11 cellular contexts compared by ENCODE assay signal in the genomic region with DNA sequence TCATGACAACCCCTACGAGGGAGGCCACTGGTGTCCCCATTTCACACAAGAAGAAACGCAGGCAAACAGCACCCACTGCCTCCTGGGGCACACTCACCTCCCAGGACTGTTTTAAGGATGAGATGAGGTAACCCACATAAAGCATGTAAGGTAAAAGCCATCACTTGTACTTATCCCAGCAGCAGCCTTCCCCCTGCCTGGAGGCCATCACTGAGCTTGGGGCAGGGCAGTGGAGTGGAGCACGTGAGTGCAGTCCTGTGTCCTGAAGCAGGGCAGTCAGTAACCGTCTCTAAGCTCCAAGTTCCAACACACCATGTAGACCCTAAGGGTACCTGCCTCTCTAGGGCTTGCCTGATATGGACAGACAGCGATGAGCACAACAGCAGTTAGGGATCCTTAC. TPM values are rescaled to one million over a fixed set of nuclear protein-coding genes. Genes with fewer than 3 reads are reported as not detected.
DNase-seq lines count a peak whose midpoint lies in the region; ATAC-seq, FAIRE-seq and TF ChIP-seq lines count a peak whose summit lies in the region.
"Had no signal": no experiment of that assay in that cellular context is flagged by ENCODE, and none has a peak within 500 bp of the region (broad histone marks: within the 10 kb centered on the region; RNA-seq: fewer than 3 reads in every experiment).

No MANE protein-coding gene starts in this region.

- peak overlapping the region; percentile 99 for H3K4me3 ChIP-seq in BLaER1
- H3K4me3 ChIP-seq in HCT116 (replicated peaks in 1 of 2; ENCODE audit: low read depth in 1 of 2, low read length in 2 of 2): peak overlapping the region; percentile 66 to 72
- no peak overlapping the region for H3K4me3 ChIP-seq in keratinocyte (ENCODE audit: control insufficient read depth in 2 of 3, extremely low read depth in 1 of 3, insufficient read depth in 2 of 3, low read depth in 1 of 3, low read length in 3 of 3)
- no peak overlapping the region for H3K4me3 ChIP-seq in heart left ventricle

- H3K27ac ChIP-seq in BLaER1 (peak overlapping the region; percentile 97), HCT116 (ENCODE audit: low read depth, low read length) (no peak overlapping the region), keratinocyte (ENCODE audit: control insufficient read depth, insufficient read depth, low read length) (no peak overlapping the region), heart left ventricle (no peak overlapping the region)
- H3K27ac ChIP-seq: ascending aorta had no signal

- DNase-seq in HCT116 (ENCODE audit: low read depth, low spot score) (no peak), keratinocyte (ENCODE audit: low read depth, low spot score) (no peak), heart left ventricle (no peak), retina (no peak), NCI-H345 treated with DMSO at 0.1 percent for 48 hours (lab: John Stamatoyannopoulos, UW; ENCODE audit: unreplicated experiment) (no peak)
- no peak for DNase-seq in activated CD8-positive, alpha-beta T cell treated with anti-CD3 and anti-CD28 coated beads, Interleukin-2, amount 10 ng/mL, durations not matched to agents 7 days and 5 days
- DNase-seq: kidney; stimulated activated CD4-positive, alpha-beta T cell treated with anti-CD3 and anti-CD28 coated beads, Interleukin-2, amount 100 ng/mL, for 24 hours had no signal

- ATAC-seq in HCT116: no peak
- ATAC-seq in activated CD8-positive, alpha-beta T cell treated with anti-CD3 and anti-CD28 coated beads, Interleukin-2, amount 10 ng/mL, durations not matched to agents 7 days and 5 days: no peak
- ATAC-seq in GM19395 (IDR thresholded peaks at IDR 0.05; ENCODE audit: unreplicated experiment): no peak
- no peak for ATAC-seq in heart left ventricle

- H4K20me1 ChIP-seq in BLaER1 (peaks cover 55% of the 10 kb centered on the region), HCT116 (ENCODE audit: insufficient read depth) (peaks cover 8% of the 10 kb centered on the region; the same call in 1 of the 2 replicates), keratinocyte (ENCODE audit: control insufficient read depth, extremely low read depth, insufficient read depth, low read length) (no peaks in the 10 kb centered on the region)

- RAD21 ChIA-PET in HCT116 (lab: Charles Lee; ENCODE audit: low non-redundant PET in 1 of 2, low total read pairs in 2 of 2, uncharacterized antibody in 2 of 2, unreplicated experiment in 2 of 2): no interaction called here

- peak overlapping the region; percentile 78 for H3K4me3 Mint-ChIP-seq in activated CD8-positive, alpha-beta T cell treated with anti-CD3 and anti-CD28 coated beads, Interleukin-2, amount 10 ng/mL, durations not matched to agents 7 days and 5 days

- H3K27me3 Mint-ChIP-seq in activated CD8-positive, alpha-beta T cell treated with anti-CD3 and anti-CD28 coated beads, Interleukin-2, amount 10 ng/mL, durations not matched to agents 7 days and 5 days (ENCODE audit: low read depth): no peaks in the 10 kb centered on the region

- H3K9me3 ChIP-seq in BLaER1 (no peaks in the 10 kb centered on the region), HCT116 (ENCODE audit: control insufficient read depth in 1 of 2, insufficient read depth in 1 of 2, low read depth in 1 of 2, low read length in 2 of 2) (no peaks in the 10 kb centered on the region), keratinocyte (ENCODE audit: control insufficient read depth, low read depth, low read length) (no peaks in the 10 kb centered on the region), heart left ventricle (no peaks in the 10 kb centered on the region)
- H3K9me3 ChIP-seq: ascending aorta had no signal

- H3K9ac ChIP-seq in BLaER1 (peak overlapping the region; percentile 99), HCT116 (ENCODE audit: low read length) (peak overlapping the region; percentile 90; the same call in 1 of the 2 replicates), keratinocyte (ENCODE audit: control insufficient read depth, extremely low read depth, insufficient read depth, low read length) (no peak overlapping the region)

- peaks cover 29% of the 10 kb centered on the region for H3K36me3 Mint-ChIP-seq in activated CD8-positive, alpha-beta T cell treated with anti-CD3 and anti-CD28 coated beads, Interleukin-2, amount 10 ng/mL, durations not matched to agents 7 days and 5 days (ENCODE audit: low read depth)

- peaks cover 33% of the 10 kb centered on the region for H3K4me1 Mint-ChIP-seq in activated CD8-positive, alpha-beta T cell treated with anti-CD3 and anti-CD28 coated beads, Interleukin-2, amount 10 ng/mL, durations not matched to agents 7 days and 5 days (ENCODE audit: low read depth)

- peak overlapping the region; percentile 69 for H3K27ac Mint-ChIP-seq in activated CD8-positive, alpha-beta T cell treated with anti-CD3 and anti-CD28 coated beads, Interleukin-2, amount 10 ng/mL, durations not matched to agents 7 days and 5 days

- intact Hi-C loops in HCT116 (cut with micrococcal nuclease): loop anchor here (5.0 kb wide), 1 partner anchor 237 kb away; no protein-coding TSS in a partner anchor
- intact Hi-C loops in heart left ventricle (cut with DNase I): no loop called here

- CTCF ChIA-PET in HCT116 (lab: Charles Lee): no interaction called here
- CTCF ChIA-PET in activated CD8-positive, alpha-beta T cell treated with anti-CD3 and anti-CD28 coated beads, Interleukin-2, amount 10 ng/mL, durations not matched to agents 7 days and 5 days (lab: Charles Lee): no interaction called here

- H3K4me1 ChIP-seq in BLaER1 (peaks cover 42% of the 10 kb centered on the region), HCT116 (ENCODE audit: control insufficient read depth in 1 of 2, insufficient read depth in 2 of 2, low read length in 2 of 2) (peaks cover 8 to 19% of the 10 kb centered on the region in 2 experiments), keratinocyte (ENCODE audit: control insufficient read depth, extremely low read depth, insufficient read depth, low read length) (no peaks in the 10 kb centered on the region), heart left ventricle (peaks cover 0 to 20% (median 9%) of the 10 kb centered on the region in 12 donors)

- no peaks in the 10 kb centered on the region for H3K9me3 Mint-ChIP-seq in activated CD8-positive, alpha-beta T cell treated with anti-CD3 and anti-CD28 coated beads, Interleukin-2, amount 10 ng/mL, durations not matched to agents 7 days and 5 days (ENCODE audit: insufficient read depth)

- H3K79me2 ChIP-seq in HCT116 (ENCODE audit: insufficient read depth, low read length): peaks cover 73% of the 10 kb centered on the region
- peaks cover 49% of the 10 kb centered on the region for H3K79me2 ChIP-seq in keratinocyte (ENCODE audit: control insufficient read depth, insufficient read depth, low read length)

- dilution Hi-C loops in keratinocyte (cut with MboI; ENCODE audit: extremely low pct_ligation_motif_present, low sequenced_read_pairs): no loop called here

- H2AFZ ChIP-seq in HCT116 (ENCODE audit: low read depth, low read length, poor library complexity, severe bottlenecking) (no peak overlapping the region), keratinocyte (ENCODE audit: control insufficient read depth, low read length) (no peak overlapping the region)

- H3K4me2 ChIP-seq in BLaER1 (peak overlapping the region; percentile 92), HCT116 (ENCODE audit: low read length) (peak overlapping the region; percentile 87), keratinocyte (ENCODE audit: control insufficient read depth, extremely low read depth, insufficient read depth, low read depth, low read length) (peak overlapping the region; percentile 27)

- no peak for TF ChIP-seq CTCF in HCT116 (IDR thresholded peaks at IDR 0.05 in 2 of 3, conservative IDR thresholded peaks at IDR 0.05 in 1 of 3; ENCODE audit: borderline replicate concordance in 1 of 3, insufficient read depth in 1 of 3, low read depth in 2 of 3, low read length in 2 of 3)
- TF ChIP-seq CTCF in keratinocyte (optimal IDR thresholded peaks at IDR 0.05 in 1 of 3, IDR thresholded peaks at IDR 0.05 in 1 of 3, conservative IDR thresholded peaks at IDR 0.05 in 1 of 3; ENCODE audit: extremely low read depth in 1 of 3, insufficient read depth in 2 of 3, low read length in 3 of 3): no peak
- no peak for TF ChIP-seq CTCF in heart left ventricle (IDR thresholded peaks at IDR 0.05)

- no peaks in the 10 kb centered on the region for H3K9me2 ChIP-seq in HCT116 (ENCODE audit: insufficient read depth)

- TF ChIP-seq RAD21 in HCT116 (IDR thresholded peaks at IDR 0.05; ENCODE audit: low read depth): no peak

- H3K9me1 ChIP-seq in keratinocyte (ENCODE audit: control insufficient read depth, extremely low read depth, insufficient read depth, low read length): peaks cover 3% of the 10 kb centered on the region

- H3K27me3 ChIP-seq in BLaER1 (no peaks in the 10 kb centered on the region), HCT116 (ENCODE audit: insufficient read depth, low read length) (no peaks in the 10 kb centered on the region), keratinocyte (ENCODE audit: control insufficient read depth, extremely low read depth, insufficient read depth, low read length) (no peaks in the 10 kb centered on the region), heart left ventricle (no peaks in the 10 kb centered on the region)
- H3K27me3 ChIP-seq: ascending aorta had no signal

- TF ChIP-seq POLR2A in HCT116 (IDR thresholded peaks at IDR 0.05; ENCODE audit: borderline replicate concordance, extremely low read depth, insufficient read depth, insufficient read length): no peak
- no peak for TF ChIP-seq POLR2A in heart left ventricle (IDR thresholded peaks at IDR 0.05)

- FAIRE-seq in keratinocyte (lab: Jason Lieb, UNC): no peak
- FAIRE-seq: kidney had no signal

- 69 to 82% (median 71%) methylated on average over 5 of the region's 5 CpGs for WGBS in heart left ventricle, 4 donors

- H3K36me3 ChIP-seq in BLaER1: peaks cover 39% of the 10 kb centered on the region
- H3K36me3 ChIP-seq in HCT116 (ENCODE audit: control insufficient read depth in 1 of 2, insufficient read depth in 2 of 2, low read length in 2 of 2): peaks cover 0 to 10% of the 10 kb centered on the region in 2 experiments; a peak in 1 of 4 replicates
- peaks cover 1 to 7% of the 10 kb centered on the region in 2 experiments for H3K36me3 ChIP-seq in keratinocyte (ENCODE audit: control insufficient read depth in 2 of 2, extremely low read depth in 1 of 2, insufficient read depth in 2 of 2, low read length in 2 of 2)
- peaks cover 0 to 2% (median 0%) of the 10 kb centered on the region in 9 donors for H3K36me3 ChIP-seq in heart left ventricle
- H3K36me3 ChIP-seq: ascending aorta had no signal

- POLR2A ChIA-PET in HCT116 (lab: Charles Lee): no interaction called here
- POLR2A ChIA-PET in activated CD8-positive, alpha-beta T cell treated with anti-CD3 and anti-CD28 coated beads, Interleukin-2, amount 10 ng/mL, durations not matched to agents 7 days and 5 days (lab: Charles Lee): no interaction called here

- BruUV-seq in HCT116 (replicated peaks; lab: Mats Ljungman, UMichigan): TSS peak; percentile 88

RNA-seq across cellular contexts. Expression of a gene that starts 1.7 kb away (rescaled TPM):
- 128 TPM for total RNA-seq in HCT116 (2021; ENCODE audit: unreplicated experiment)
- polyA plus RNA-seq in HCT116 (2012): 58.0 and 71.0 TPM in 2 replicates
- 100 to 1,000 TPM; 200 to 202 TPM for total RNA-seq in activated CD8-positive, alpha-beta T cell treated with anti-CD3 and anti-CD28 coated beads, Interleukin-2, amount 10 ng/mL, durations not matched to agents 7 days and 5 days
- 12.1 to 18.0 TPM (median 14.8 TPM) in 3 replicates for polyA plus RNA-seq in keratinocyte
- polyA plus RNA-seq in keratinocyte (2011; ENCODE audit: low read depth): 5.5 TPM
- polyA plus RNA-seq in keratinocyte (2011; cell fraction: cytosol; rRNA removed): 4.0 and 5.0 TPM in 2 replicates
- 50.3 and 60.6 TPM in 2 replicates for polyA plus RNA-seq in keratinocyte (2011; cell fraction: nucleus; rRNA removed)
- 10.1 and 17.6 TPM in 2 replicates for polyA plus RNA-seq in keratinocyte (2012; ENCODE audit: low replicate concordance)
- 38.2 to 87.6 TPM (median 64.3 TPM) in 3 replicates for polyA minus RNA-seq in keratinocyte
- polyA minus RNA-seq in keratinocyte (2011; cell fraction: cytosol; rRNA and poly(A)+ RNA removed): 20.1 TPM
- polyA minus RNA-seq in keratinocyte (2011; cell fraction: nucleus; rRNA and poly(A)+ RNA removed): 53.7 and 55.0 TPM in 2 replicates
- 10 to 100 TPM in 4 of 9 donors, 1 to 10 TPM in 5; 5.3 to 18.6 (median 9.8) TPM for total RNA-seq in heart left ventricle
- polyA plus RNA-seq in heart left ventricle: 10 to 100 TPM in 1 of 2 donors, 1 to 10 TPM in 1; 8.4 to 11.3 TPM

RNA-seq across cellular contexts. Expression of a gene that starts 2.0 kb away (rescaled TPM):
- total RNA-seq in HCT116 (2021; ENCODE audit: unreplicated experiment): 30.9 TPM
- 24.5 and 33.0 TPM in 2 replicates for polyA plus RNA-seq in HCT116 (2012)
- total RNA-seq in activated CD8-positive, alpha-beta T cell treated with anti-CD3 and anti-CD28 coated beads, Interleukin-2, amount 10 ng/mL, durations not matched to agents 7 days and 5 days: 10 to 100 TPM; 38.0 to 40.6 TPM
- polyA plus RNA-seq in keratinocyte: 16.8 to 18.0 TPM (median 17.2 TPM) in 3 replicates
- polyA plus RNA-seq in keratinocyte (2011; ENCODE audit: low read depth): 1.6 TPM
- 10.5 and 15.4 TPM in 2 replicates for polyA plus RNA-seq in keratinocyte (2011; cell fraction: cytosol; rRNA removed)
- polyA plus RNA-seq in keratinocyte (2011; cell fraction: nucleus; rRNA removed): 6.2 and 6.4 TPM in 2 replicates
- polyA plus RNA-seq in keratinocyte (2012; ENCODE audit: low replicate concordance): 7.2 and 18.8 TPM in 2 replicates
- 5.8 to 27.0 TPM (median 8.0 TPM) in 3 replicates for polyA minus RNA-seq in keratinocyte
- polyA minus RNA-seq in keratinocyte (2011; cell fraction: cytosol; rRNA and poly(A)+ RNA removed): 17.3 TPM
- polyA minus RNA-seq in keratinocyte (2011; cell fraction: nucleus; rRNA and poly(A)+ RNA removed): 1.8 and 3.8 TPM in 2 replicates
- total RNA-seq in heart left ventricle: 100 to 1,000 TPM in 1 of 9 donors, 10 to 100 TPM in 8; 23.9 to 149 (median 39.7) TPM
- polyA plus RNA-seq in heart left ventricle: 10 to 100 TPM; 33.3 to 62.0 TPM

RNA-seq across cellular contexts. Expression of a gene that starts 25.2 kb away (rescaled TPM):
- total RNA-seq in HCT116 (2021; ENCODE audit: unreplicated experiment) (98.3 TPM), heart left ventricle (10 to 100 TPM; 21.2 to 46.5 (median 27.6) TPM)
- 48.9 and 51.5 TPM in 2 replicates for polyA plus RNA-seq in HCT116 (2012)
- 10 to 100 TPM; 59.3 to 59.8 TPM for total RNA-seq in activated CD8-positive, alpha-beta T cell treated with anti-CD3 and anti-CD28 coated beads, Interleukin-2, amount 10 ng/mL, durations not matched to agents 7 days and 5 days
- polyA plus RNA-seq in keratinocyte (31.5 to 42.3 TPM (median 39.1 TPM) in 3 replicates), heart left ventricle (10 to 100 TPM; 20.7 to 31.8 TPM)
- 14.1 TPM for polyA plus RNA-seq in keratinocyte (2011; ENCODE audit: low read depth)
- polyA plus RNA-seq in keratinocyte (2011; cell fraction: cytosol; rRNA removed): 32.2 and 48.2 TPM in 2 replicates
- polyA plus RNA-seq in keratinocyte (2011; cell fraction: nucleus; rRNA removed): 19.2 and 26.8 TPM in 2 replicates
- polyA plus RNA-seq in keratinocyte (2012; ENCODE audit: low replicate concordance): 36.5 and 52.3 TPM in 2 replicates
- polyA minus RNA-seq in keratinocyte: 78.1 to 127 TPM (median 111 TPM) in 3 replicates
- 106 TPM for polyA minus RNA-seq in keratinocyte (2011; cell fraction: cytosol; rRNA and poly(A)+ RNA removed)
- polyA minus RNA-seq in keratinocyte (2011; cell fraction: nucleus; rRNA and poly(A)+ RNA removed): 18.7 and 23.3 TPM in 2 replicates

Comparison
In these comparisons a context has a peak if more than half of its experiments do, and no peak if none do; other contexts are left out.
1. H3K4me2 ChIP-seq: peak in every context shown above with its lines; median percentile 92 in BLaER1; 87 in HCT116; 27 in keratinocyte.
2. H3K4me3 ChIP-seq: peak in BLaER1 (single experiment) and HCT116 (2 of 2); none in keratinocyte (0 of 3) and heart left ventricle (0 of 12).